ENCODE assay signal across 8 cellular contexts in the genomic region with DNA sequence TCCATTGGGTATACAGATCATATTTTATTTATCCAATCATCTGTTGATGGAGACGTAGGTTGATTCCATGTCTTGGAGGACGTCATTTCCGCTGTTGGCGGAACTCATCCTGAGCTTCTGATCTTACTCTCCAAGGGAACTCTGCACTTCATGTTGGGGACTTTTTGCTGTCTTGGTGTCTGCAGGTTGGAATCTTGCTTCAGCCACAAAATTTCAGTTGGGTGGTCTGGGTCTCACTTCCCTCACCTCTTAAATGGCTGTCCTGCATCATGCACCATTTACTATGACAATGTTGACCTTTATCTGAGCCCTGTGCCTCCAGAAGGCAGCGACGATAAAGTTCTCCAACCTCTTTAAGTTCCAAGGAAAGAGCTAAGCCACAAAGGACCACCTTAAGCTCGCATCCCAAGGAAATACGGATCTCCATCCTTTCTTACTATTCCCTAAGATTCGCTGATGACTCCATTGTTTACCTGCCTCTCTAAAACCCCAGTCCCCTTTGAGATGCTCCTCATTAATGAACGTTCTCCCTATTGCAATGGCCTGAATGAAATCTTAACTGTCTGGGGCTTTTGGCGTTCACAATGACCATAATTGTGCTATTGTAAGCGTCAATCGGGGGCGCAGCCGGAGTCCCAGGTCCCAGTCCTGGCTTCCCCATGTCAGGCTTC. TPM values are rescaled to one million over a fixed set of nuclear protein-coding genes. Genes with fewer than 3 reads are reported as not detected.
A peak's percentile ranks its signal among the peaks of the same experiment; 100 is the strongest.
DNase-seq lines count a peak whose midpoint lies in the region; ATAC-seq and TF ChIP-seq lines count a peak whose summit lies in the region.

No MANE protein-coding gene starts in this region.

- RAD21 ChIA-PET in HCT116 (lab: Charles Lee; ENCODE audit: low non-redundant PET in 1 of 2, low total read pairs in 2 of 2, uncharacterized antibody in 2 of 2, unreplicated experiment in 2 of 2): interaction anchor here in 1 of 2 experiments (1.4 kb wide), 1 partner anchor 291 kb away, joined by 11 read pairs; no protein-coding TSS in a partner anchor

- no peaks in the 10 kb centered on the region for H3K27me3 ChIP-seq in HCT116 (ENCODE audit: insufficient read depth, low read length)

- POLR2A ChIA-PET in HCT116 (lab: Charles Lee): interaction anchor here (0.6 kb wide), 2 partner anchors 290 to 712 kb away, joined by 3 read pairs; no protein-coding TSS in a partner anchor
- POLR2A ChIA-PET in activated naive CD8-positive, alpha-beta T cell treated with anti-CD3 and anti-CD28 coated beads, Interleukin-2, amount 10 ng/mL, durations not matched to agents 7 days and 5 days (lab: Charles Lee): interaction anchor here (0.6 kb wide), 1 partner anchor 44 kb away, joined by 4 read pairs; no protein-coding TSS in a partner anchor
- POLR2A ChIA-PET in naive thymus-derived CD8-positive, alpha-beta T cell (lab: Charles Lee): no interaction called here

- H3K9ac ChIP-seq in HCT116 (ENCODE audit: low read length): no peak overlapping the region

- no peaks in the 10 kb centered on the region for H3K9me3 ChIP-seq in HCT116 (ENCODE audit: control insufficient read depth in 1 of 2, insufficient read depth in 1 of 2, low read depth in 1 of 2, low read length in 2 of 2)

- H3K9me2 ChIP-seq in HCT116 (ENCODE audit: insufficient read depth): no peaks in the 10 kb centered on the region

- H3K4me2 ChIP-seq in HCT116 (ENCODE audit: low read length): peak overlapping the region; percentile 78

- TF ChIP-seq RAD21 in HCT116 (IDR thresholded peaks at IDR 0.05; ENCODE audit: low read depth): no peak

- H3K9me3 Mint-ChIP-seq in Calu3 (ENCODE audit: low read depth, unreplicated experiment): no peaks in the 10 kb centered on the region
- no peaks in the 10 kb centered on the region for H3K9me3 Mint-ChIP-seq in activated naive CD8-positive, alpha-beta T cell treated with anti-CD3 and anti-CD28 coated beads, Interleukin-2, amount 10 ng/mL, durations not matched to agents 7 days and 5 days
- no peaks in the 10 kb centered on the region for H3K9me3 Mint-ChIP-seq in naive thymus-derived CD8-positive, alpha-beta T cell

- H2AFZ ChIP-seq in HCT116 (ENCODE audit: low read depth, low read length, poor library complexity, severe bottlenecking): peak overlapping the region; percentile 89

- no peak for ATAC-seq in HCT116
- ATAC-seq in activated naive CD8-positive, alpha-beta T cell treated with anti-CD3 and anti-CD28 coated beads, Interleukin-2, amount 10 ng/mL, durations not matched to agents 7 days and 5 days (ENCODE audit: low read depth): no peak
- ATAC-seq in naive thymus-derived CD8-positive, alpha-beta T cell: no peak

- intact Hi-C loops in Calu3 (cut with micrococcal nuclease; ENCODE audit: unreplicated experiment) (loop anchor here (1.0 to 10.0 kb wide), 3 partner anchors 102 to 292 kb away; a partner anchor contains a TSS), HCT116 (cut with micrococcal nuclease) (loop anchor here (1.0 to 5.0 kb wide), 3 partner anchors 188 to 349 kb away; no protein-coding TSS in a partner anchor)

- CTCF ChIA-PET in Calu3 (lab: Charles Lee) (interaction anchor here (0.5 to 2.3 kb wide), 8 partner anchors 9 to 292 kb away, joined by 3 to 18 read pairs (median 4); a partner anchor contains a TSS), HCT116 (lab: Charles Lee) (interaction anchor here (0.6 to 3.7 kb wide), 9 partner anchors 9 to 916 kb away, joined by 3 to 40 read pairs (median 4); a partner anchor contains a TSS)

- no peak overlapping the region for H3K27ac ChIP-seq in HCT116 (ENCODE audit: low read depth, low read length)

- peak overlapping the region; percentile 83 for H3K4me3 Mint-ChIP-seq in Calu3 (ENCODE audit: low read depth, unreplicated experiment)
- H3K4me3 Mint-ChIP-seq in activated naive CD8-positive, alpha-beta T cell treated with anti-CD3 and anti-CD28 coated beads, Interleukin-2, amount 10 ng/mL, durations not matched to agents 7 days and 5 days: peak overlapping the region; percentile 61
- peak overlapping the region in 8 of 10 donors; percentile 12 to 67 (median 38) for H3K4me3 Mint-ChIP-seq in naive thymus-derived CD8-positive, alpha-beta T cell

- peaks cover 10% of the 10 kb centered on the region for H3K4me1 Mint-ChIP-seq in Calu3 (ENCODE audit: low read depth, unreplicated experiment)
- H3K4me1 Mint-ChIP-seq in activated naive CD8-positive, alpha-beta T cell treated with anti-CD3 and anti-CD28 coated beads, Interleukin-2, amount 10 ng/mL, durations not matched to agents 7 days and 5 days: peaks cover 4% of the 10 kb centered on the region
- peaks cover 4 to 6% (median 5%) of the 10 kb centered on the region in 4 donors for H3K4me1 Mint-ChIP-seq in naive thymus-derived CD8-positive, alpha-beta T cell

- no peaks in the 10 kb centered on the region for H3K36me3 ChIP-seq in HCT116 (ENCODE audit: control insufficient read depth in 1 of 2, insufficient read depth in 2 of 2, low read length in 2 of 2)

- no peaks in the 10 kb centered on the region for H3K79me2 ChIP-seq in HCT116 (ENCODE audit: insufficient read depth, low read length)

- no peaks in the 10 kb centered on the region for H4K20me1 ChIP-seq in HCT116 (ENCODE audit: insufficient read depth)

- H3K4me1 ChIP-seq in HCT116 (ENCODE audit: control insufficient read depth in 1 of 2, insufficient read depth in 2 of 2, low read length in 2 of 2): peaks cover 3 to 31% of the 10 kb centered on the region in 2 experiments; a peak in 3 of 4 replicates

- no peak for TF ChIP-seq POLR2A in HCT116 (IDR thresholded peaks at IDR 0.05; ENCODE audit: borderline replicate concordance, extremely low read depth, insufficient read depth, insufficient read length)

- no peak for DNase-seq in Calu3
- DNase-seq in HCT116 (ENCODE audit: low read depth, low spot score): no peak
- no peak for DNase-seq in activated naive CD8-positive, alpha-beta T cell treated with anti-CD3 and anti-CD28 coated beads, Interleukin-2, amount 10 ng/mL, durations not matched to agents 7 days and 5 days
- no peak for DNase-seq in naive thymus-derived CD8-positive, alpha-beta T cell
- no peak for DNase-seq in mucosa of gallbladder (ENCODE audit: low spot score)
- DNase-seq in DMS53 (lab: John Stamatoyannopoulos, UW): no peak
- DNase-seq in UCSD-AML1 (lab: John Stamatoyannopoulos, UW; ENCODE audit: unreplicated experiment): no peak
- DNase-seq in globus pallidus (ENCODE audit: low spot score): no peak

- BruUV-seq in Calu3 (replicated peaks; lab: Mats Ljungman, UMichigan) (no TSS peak), HCT116 (replicated peaks; lab: Mats Ljungman, UMichigan) (no TSS peak)

- no peak overlapping the region for H3K27ac Mint-ChIP-seq in Calu3 (ENCODE audit: unreplicated experiment)
- no peak overlapping the region for H3K27ac Mint-ChIP-seq in activated naive CD8-positive, alpha-beta T cell treated with anti-CD3 and anti-CD28 coated beads, Interleukin-2, amount 10 ng/mL, durations not matched to agents 7 days and 5 days
- H3K27ac Mint-ChIP-seq in naive thymus-derived CD8-positive, alpha-beta T cell: peak overlapping the region in 1 of 10 donors; percentile 62

- no peaks in the 10 kb centered on the region for H3K36me3 Mint-ChIP-seq in Calu3 (ENCODE audit: insufficient read depth, unreplicated experiment)
- no peaks in the 10 kb centered on the region for H3K36me3 Mint-ChIP-seq in activated naive CD8-positive, alpha-beta T cell treated with anti-CD3 and anti-CD28 coated beads, Interleukin-2, amount 10 ng/mL, durations not matched to agents 7 days and 5 days
- no peaks in the 10 kb centered on the region for H3K36me3 Mint-ChIP-seq in naive thymus-derived CD8-positive, alpha-beta T cell

- H3K27me3 Mint-ChIP-seq in Calu3 (ENCODE audit: unreplicated experiment): peaks cover 14% of the 10 kb centered on the region
- peaks cover 33% of the 10 kb centered on the region for H3K27me3 Mint-ChIP-seq in activated naive CD8-positive, alpha-beta T cell treated with anti-CD3 and anti-CD28 coated beads, Interleukin-2, amount 10 ng/mL, durations not matched to agents 7 days and 5 days
- H3K27me3 Mint-ChIP-seq in naive thymus-derived CD8-positive, alpha-beta T cell: peaks cover 2 to 25% (median 12%) of the 10 kb centered on the region in 5 donors

- H3K4me3 ChIP-seq in HCT116 (replicated peaks in 1 of 2; ENCODE audit: low read depth in 1 of 2, low read length in 2 of 2): peak overlapping the region; percentile 38 to 51

- TF ChIP-seq CTCF in Calu3 (IDR thresholded peaks at IDR 0.05; ENCODE audit: unreplicated experiment) (no peak), HCT116 (IDR thresholded peaks at IDR 0.05 in 2 of 3, conservative IDR thresholded peaks at IDR 0.05 in 1 of 3; ENCODE audit: borderline replicate concordance in 1 of 3, insufficient read depth in 1 of 3, low read depth in 2 of 3, low read length in 2 of 3) (no peak)

TF ChIP-seq in HCT116, 20 proteins besides CTCF, POLR2A, EP300 and RAD21 (continues in another document):
- TF ChIP-seq POLR2AphosphoS5 (IDR thresholded peaks at IDR 0.05; ENCODE audit: low read depth, low read length): no peak
- TF ChIP-seq SRF (IDR thresholded peaks at IDR 0.05; ENCODE audit: low read depth): no peak
- no peak for TF ChIP-seq SIN3A (IDR thresholded peaks at IDR 0.05; ENCODE audit: low read depth)

RNA-seq across cellular contexts. Expression of a gene that starts 23.1 kb away (rescaled TPM):
- total RNA-seq in Calu3 (2022) (not detected in 2 replicates), HCT116 (2021; ENCODE audit: unreplicated experiment) (not detected), mucosa of gallbladder (not detected)
- not detected in 2 replicates for polyA plus RNA-seq in HCT116 (2012)
- not detected for total RNA-seq in activated naive CD8-positive, alpha-beta T cell treated with anti-CD3 and anti-CD28 coated beads, Interleukin-2, amount 10 ng/mL, durations not matched to agents 7 days and 5 days
- total RNA-seq in naive thymus-derived CD8-positive, alpha-beta T cell: not detected
- not detected for polyA plus RNA-seq in naive thymus-derived CD8-positive, alpha-beta T cell

RNA-seq across cellular contexts. Expression of a gene that starts 37.6 kb away (rescaled TPM):
- total RNA-seq in Calu3 (2022) (0.17 and 0.27 TPM in 2 replicates), HCT116 (2021; ENCODE audit: unreplicated experiment) (0.81 TPM), mucosa of gallbladder (0.43 TPM)
- polyA plus RNA-seq in HCT116 (2012): 0.29 and 0.39 TPM in 2 replicates
- total RNA-seq in activated naive CD8-positive, alpha-beta T cell treated with anti-CD3 and anti-CD28 coated beads, Interleukin-2, amount 10 ng/mL, durations not matched to agents 7 days and 5 days: under 1 TPM; 0.71 to 0.89 TPM
- total RNA-seq in naive thymus-derived CD8-positive, alpha-beta T cell: 1 to 10 TPM; 1.0 to 1.4 TPM
- polyA plus RNA-seq in naive thymus-derived CD8-positive, alpha-beta T cell: under 1 TPM in 1 of 3 donors, not detected in 2; 0.05 TPM
